In genomic region chr10:97780991-97781540, GRCh38 we compare ENCODE assay signal across 13 cellular contexts. TPM values are rescaled to one million over a fixed set of nuclear protein-coding genes. Genes with fewer than 3 reads are reported as not detected.
DNase-seq lines count a peak whose midpoint lies in the region; ATAC-seq and TF ChIP-seq lines count a peak whose summit lies in the region.
"Had no signal": no experiment of that assay in that cellular context is flagged by ENCODE, and none has a peak within 500 bp of the region (broad histone marks: within the 10 kb centered on the region; RNA-seq: fewer than 3 reads in every experiment).

No MANE protein-coding gene starts in this region.

- POLR2A ChIA-PET in activated CD8-positive, alpha-beta T cell treated with anti-CD3 and anti-CD28 coated beads for 36 hours (lab: Charles Lee), result interaction anchor here (0.5 to 1.2 kb wide), 2 partner anchors 16 to 88 kb away, joined by 3 to 7 read pairs; no protein-coding TSS in a partner anchor

- no peaks in the 10 kb centered on the region for H3K36me3 Mint-ChIP-seq in activated CD8-positive, alpha-beta memory T cell treated with anti-CD3 and anti-CD28 coated beads, Interleukin-2, amount 10 ng/mL, durations not matched to agents 7 days and 5 days
- H3K36me3 Mint-ChIP-seq in activated CD8-positive, alpha-beta T cell treated with anti-CD3 and anti-CD28 coated beads for 36 hours (ENCODE audit: low read depth), result no peaks in the 10 kb centered on the region

- no peaks in the 10 kb centered on the region for H3K9me3 Mint-ChIP-seq in activated CD8-positive, alpha-beta memory T cell treated with anti-CD3 and anti-CD28 coated beads, Interleukin-2, amount 10 ng/mL, durations not matched to agents 7 days and 5 days (ENCODE audit: low read depth)
- no peaks in the 10 kb centered on the region for H3K9me3 Mint-ChIP-seq in activated CD8-positive, alpha-beta T cell treated with anti-CD3 and anti-CD28 coated beads for 36 hours
- no peaks in the 10 kb centered on the region for H3K9me3 Mint-ChIP-seq in stimulated activated naive CD8-positive, alpha-beta T cell treated with anti-CD3 and anti-CD28 coated beads, Interleukin-15, amount 100 ng/mL, for 72 hours

- peaks cover 20% of the 10 kb centered on the region for H3K4me1 ChIP-seq in hepatocyte (ENCODE audit: insufficient read depth)

- no peaks in the 10 kb centered on the region for H3K27me3 Mint-ChIP-seq in activated CD8-positive, alpha-beta memory T cell treated with anti-CD3 and anti-CD28 coated beads, Interleukin-2, amount 10 ng/mL, durations not matched to agents 7 days and 5 days
- no peaks in the 10 kb centered on the region for H3K27me3 Mint-ChIP-seq in activated CD8-positive, alpha-beta T cell treated with anti-CD3 and anti-CD28 coated beads for 36 hours
- H3K27me3 Mint-ChIP-seq in stimulated activated naive CD8-positive, alpha-beta T cell treated with anti-CD3 and anti-CD28 coated beads, Interleukin-15, amount 100 ng/mL, for 72 hours, result no peaks in the 10 kb centered on the region

- CTCF ChIA-PET in activated CD8-positive, alpha-beta memory T cell treated with anti-CD3 and anti-CD28 coated beads, Interleukin-2, amount 10 ng/mL, durations not matched to agents 7 days and 5 days (lab: Charles Lee), result interaction anchor here (0.8 to 3.4 kb wide), 8 partner anchors 8 to 134 kb away, joined by 3 to 25 read pairs (median 4); no protein-coding TSS in a partner anchor
- CTCF ChIA-PET in activated CD8-positive, alpha-beta T cell treated with anti-CD3 and anti-CD28 coated beads for 36 hours (lab: Charles Lee), result interaction anchor here (1.0 to 4.7 kb wide), 7 partner anchors 10 to 88 kb away, joined by 3 to 28 read pairs (median 5); no protein-coding TSS in a partner anchor

- no peak overlapping the region for H3K4me3 Mint-ChIP-seq in activated CD8-positive, alpha-beta memory T cell treated with anti-CD3 and anti-CD28 coated beads, Interleukin-2, amount 10 ng/mL, durations not matched to agents 7 days and 5 days
- no peak overlapping the region for H3K4me3 Mint-ChIP-seq in activated CD8-positive, alpha-beta T cell treated with anti-CD3 and anti-CD28 coated beads for 36 hours
- peak overlapping the region; percentile 38 to 53 for H3K4me3 Mint-ChIP-seq in stimulated activated naive CD8-positive, alpha-beta T cell treated with anti-CD3 and anti-CD28 coated beads, Interleukin-15, amount 100 ng/mL, for 72 hours

- H3K79me2 ChIP-seq in hepatocyte, result no peaks in the 10 kb centered on the region

- WGBS in hepatocyte (ENCODE audit: low lambda C conversion rate, missing lambda C conversion rate), result 59% methylated on average over 5 of the region's 6 CpGs

- no peak overlapping the region for H3K4me3 ChIP-seq in hepatocyte
- H3K4me3 ChIP-seq: coronary artery, left lung had no signal

- no peaks in the 10 kb centered on the region for H3K36me3 ChIP-seq in hepatocyte (replicated peaks; ENCODE audit: insufficient read depth, low read depth)
- H3K36me3 ChIP-seq: left lung had no signal

- no peak for DNase-seq in activated CD8-positive, alpha-beta memory T cell treated with anti-CD3 and anti-CD28 coated beads, Interleukin-2, amount 10 ng/mL, durations not matched to agents 7 days and 5 days
- DNase-seq in activated CD8-positive, alpha-beta memory T cell treated with anti-CD3 and anti-CD28 coated beads, Interleukin-2, amount 50 U/mL, for 4 hours, result no peak
- no peak for DNase-seq in activated CD8-positive, alpha-beta T cell treated with anti-CD3 and anti-CD28 coated beads for 36 hours
- no peak for DNase-seq in hepatocyte (ENCODE audit: low spot score)
- DNase-seq in stimulated activated naive CD8-positive, alpha-beta T cell treated with anti-CD3 and anti-CD28 coated beads, Interleukin-15, amount 100 ng/mL, for 72 hours, result no peak
- DNase-seq in NCI-H2107 treated with DMSO at 0.1 percent for 48 hours (lab: John Stamatoyannopoulos, UW; ENCODE audit: unreplicated experiment), result no peak
- no peak for DNase-seq in SKM-1 treated with dmso at 0.1 percent for 144 hours (lab: John Stamatoyannopoulos, UW; ENCODE audit: unreplicated experiment)
- DNase-seq: GOT3, left lung, NCI-H82 had no signal

- H3K27ac Mint-ChIP-seq in activated CD8-positive, alpha-beta memory T cell treated with anti-CD3 and anti-CD28 coated beads, Interleukin-2, amount 10 ng/mL, durations not matched to agents 7 days and 5 days, result peak overlapping the region; percentile 69
- H3K27ac Mint-ChIP-seq in activated CD8-positive, alpha-beta T cell treated with anti-CD3 and anti-CD28 coated beads for 36 hours, result peak overlapping the region; percentile 83
- H3K27ac Mint-ChIP-seq in stimulated activated naive CD8-positive, alpha-beta T cell treated with anti-CD3 and anti-CD28 coated beads, Interleukin-15, amount 100 ng/mL, for 72 hours, result peak overlapping the region; percentile 93 to 97

- H2AFZ ChIP-seq in hepatocyte, result no peak overlapping the region

- H3K9me3 ChIP-seq in hepatocyte (ENCODE audit: low read depth), result no peaks in the 10 kb centered on the region
- H3K9me3 ChIP-seq: left lung had no signal

- intact Hi-C loops in activated CD8-positive, alpha-beta T cell treated with anti-CD3 and anti-CD28 coated beads for 36 hours (cut with micrococcal nuclease), result no loop called here

- H4K20me1 ChIP-seq in hepatocyte (ENCODE audit: insufficient read depth, poor library complexity, severe bottlenecking), result no peaks in the 10 kb centered on the region

- TF ChIP-seq CTCF in activated CD8-positive, alpha-beta T cell treated with anti-CD3 and anti-CD28 coated beads for 36 hours (IDR thresholded peaks at IDR 0.05), result no peak
- TF ChIP-seq CTCF in hepatocyte (IDR thresholded peaks at IDR 0.05; ENCODE audit: poor library complexity), result no peak

- peak overlapping the region; percentile 37 for H3K4me2 ChIP-seq in hepatocyte

- peaks cover 21% of the 10 kb centered on the region for H3K4me1 Mint-ChIP-seq in activated CD8-positive, alpha-beta memory T cell treated with anti-CD3 and anti-CD28 coated beads, Interleukin-2, amount 10 ng/mL, durations not matched to agents 7 days and 5 days
- H3K4me1 Mint-ChIP-seq in activated CD8-positive, alpha-beta T cell treated with anti-CD3 and anti-CD28 coated beads for 36 hours (ENCODE audit: low read depth), result peaks cover 33% of the 10 kb centered on the region
- H3K4me1 Mint-ChIP-seq in stimulated activated naive CD8-positive, alpha-beta T cell treated with anti-CD3 and anti-CD28 coated beads, Interleukin-15, amount 100 ng/mL, for 72 hours, result peaks cover 32% of the 10 kb centered on the region

- H3K27me3 ChIP-seq in hepatocyte, result no peaks in the 10 kb centered on the region
- H3K27me3 ChIP-seq: left lung had no signal

- no peak overlapping the region for H3K27ac ChIP-seq in hepatocyte
- H3K27ac ChIP-seq: left lung had no signal

- peak; percentile 8 for ATAC-seq in activated CD8-positive, alpha-beta memory T cell treated with anti-CD3 and anti-CD28 coated beads, Interleukin-2, amount 10 ng/mL, durations not matched to agents 7 days and 5 days
- no peak for ATAC-seq in activated CD8-positive, alpha-beta T cell treated with anti-CD3 and anti-CD28 coated beads for 36 hours
- no peak for ATAC-seq in stimulated activated naive CD8-positive, alpha-beta T cell treated with anti-CD3 and anti-CD28 coated beads, Interleukin-15, amount 100 ng/mL, for 72 hours
- no peak for ATAC-seq in HG03045 (IDR thresholded peaks at IDR 0.05; ENCODE audit: unreplicated experiment)
- ATAC-seq: left lung had no signal

- no peaks in the 10 kb centered on the region for H3K9me2 ChIP-seq in hepatocyte (replicated peaks; ENCODE audit: insufficient read depth)

RNA-seq across cellular contexts. Expression of gene SFRP5, which starts 9.3 kb away (rescaled TPM):
- total RNA-seq in activated CD8-positive, alpha-beta memory T cell treated with anti-CD3 and anti-CD28 coated beads, Interleukin-2, amount 10 ng/mL, durations not matched to agents 7 days and 5 days, result not detected
- under 1 TPM; 0.60 to 0.74 TPM for total RNA-seq in activated CD8-positive, alpha-beta T cell treated with anti-CD3 and anti-CD28 coated beads for 36 hours
- total RNA-seq in hepatocyte, result 17.2 and 18.5 TPM in 2 replicates
- polyA plus RNA-seq in hepatocyte, result 36.6 and 48.9 TPM in 2 replicates
- total RNA-seq: T-helper 2 cell treated with Interferon-gamma antibody and Interleukin-4, amounts not matched to agents 100 ng/mL and 5 ng/mL, for 36 hours had no signal

RNA-seq across cellular contexts. Expression of gene ZFYVE27, which starts 44.1 kb away (rescaled TPM):
- 10 to 100 TPM; 31.4 to 32.8 TPM for total RNA-seq in activated CD8-positive, alpha-beta memory T cell treated with anti-CD3 and anti-CD28 coated beads, Interleukin-2, amount 10 ng/mL, durations not matched to agents 7 days and 5 days
- total RNA-seq in activated CD8-positive, alpha-beta T cell treated with anti-CD3 and anti-CD28 coated beads for 36 hours, result 10 to 100 TPM; 18.1 to 20.1 TPM
- 20.1 and 24.9 TPM in 2 replicates for total RNA-seq in hepatocyte
- 30.3 and 31.9 TPM in 2 replicates for polyA plus RNA-seq in hepatocyte

Comparison
In these comparisons a context has a peak if more than half of its experiments do, and no peak if none do; other contexts are left out.
1. H3K4me3 Mint-ChIP-seq: peak in stimulated activated naive CD8-positive, alpha-beta T cell treated with anti-CD3 and anti-CD28 coated beads, Interleukin-15, amount 100 ng/mL, for 72 hours (2 of 2); none in activated CD8-positive, alpha-beta memory T cell treated with anti-CD3 and anti-CD28 coated beads, Interleukin-2, amount 10 ng/mL, durations not matched to agents 7 days and 5 days (single experiment) and activated CD8-positive, alpha-beta T cell treated with anti-CD3 and anti-CD28 coated beads for 36 hours (single experiment).
2. RNA of gene SFRP5, which starts 9.3 kb away (total RNA-seq): 17.2 to 18.5 TPM in hepatocyte; 0.60 to 0.74 TPM in activated CD8-positive, alpha-beta T cell treated with anti-CD3 and anti-CD28 coated beads for 36 hours and not detected in activated CD8-positive, alpha-beta memory T cell treated with anti-CD3 and anti-CD28 coated beads, Interleukin-2, amount 10 ng/mL, durations not matched to agents 7 days and 5 days; every median in the first group is over 10 times any median in the second.
3. Peak in every context shown above with its lines, with median percentiles within 50 percentile points of each other: H3K27ac Mint-ChIP-seq.